In genomic region chr1:156053770-156054499, GRCh38 we compare ENCODE assay signal across 8 cellular contexts. TPM values are rescaled to one million over a fixed set of nuclear protein-coding genes. Genes with fewer than 3 reads are reported as not detected.
DNase-seq lines count a peak whose midpoint lies in the region; ATAC-seq and TF ChIP-seq lines count a peak whose summit lies in the region.

Gene UBQLN4, minus strand, starts transcription at chr1:156053798. Its CDS starts 97 bp downstream, at chr1:156053701.

- no peaks in the 10 kb centered on the region for H3K9me3 ChIP-seq in mammary epithelial cell (replicated peaks; ENCODE audit: insufficient read depth, low read length)

- H2AFZ ChIP-seq in mammary epithelial cell (ENCODE audit: low read depth, low read length), result peak within 1 kb of the TSS; percentile 100

- peak within 1 kb of the TSS; percentile 70 for H3K9ac ChIP-seq in mammary epithelial cell (ENCODE audit: insufficient read depth, low read length)

- in situ Hi-C loops in mammary epithelial cell (cut with MboI; ENCODE audit: low sequenced_read_pairs in 2 of 2), result loop anchor here in 1 of 2 donors (10.0 kb wide), 1 partner anchor 119 kb away; the partner anchor contains the start of gene KHDC4

- H3K4me3 Mint-ChIP-seq in immature natural killer cell, result peak within 1 kb of the TSS; percentile 94 to 99 (median 97)

- dilution Hi-C loops in mammary epithelial cell (cut with HindIII; ENCODE audit: low sequenced_read_pairs), result no loop called here

- H3K4me1 ChIP-seq in mammary epithelial cell (ENCODE audit: insufficient read depth, low read length), result peaks cover 6% of the 10 kb centered on the region

- H3K4me1 Mint-ChIP-seq in immature natural killer cell, result peaks cover 21 to 40% of the 10 kb centered on the region in 2 donors

- no peaks in the 10 kb centered on the region for H3K27me3 ChIP-seq in mammary epithelial cell (ENCODE audit: insufficient read depth, low read length)

- peaks cover 41% of the 10 kb centered on the region for H3K79me2 ChIP-seq in mammary epithelial cell (ENCODE audit: insufficient read depth, low read length)

- H3K27me3 Mint-ChIP-seq in immature natural killer cell (ENCODE audit: low read depth in 3 of 3), result peaks cover 2 to 9% (median 3%) of the 10 kb centered on the region in 3 donors

- BruUV-seq in mammary epithelial cell (replicated peaks; lab: Mats Ljungman, UMichigan), result TSS peak; percentile 93

- no peaks in the 10 kb centered on the region for H3K9me3 Mint-ChIP-seq in immature natural killer cell

- peaks cover 7 to 13% (median 11%) of the 10 kb centered on the region in 3 donors for H3K36me3 Mint-ChIP-seq in immature natural killer cell

- H4K20me1 ChIP-seq in mammary epithelial cell (ENCODE audit: insufficient read depth, low read length), result no peaks in the 10 kb centered on the region

- H3K27ac Mint-ChIP-seq in immature natural killer cell, result peak within 1 kb of the TSS; percentile 90 to 97 (median 92)

- DNase-seq in NCI-H2171 treated with DMSO at 0.1 percent for 48 hours (lab: John Stamatoyannopoulos, UW), result peak; percentile 80
- DNase-seq in mammary epithelial cell, result peak; percentile 72
- DNase-seq in immature natural killer cell, result peak; percentile 83 to 87 (median 85)
- DNase-seq in stimulated activated CD4-positive, alpha-beta T cell treated with anti-CD3 and anti-CD28 coated beads, Interleukin-12 subunit alpha, Interleukin-12 subunit beta, amount 100 ng/mL, for 24 hours (ENCODE audit: low read depth in 2 of 2), result peak; percentile 72 to 79

- peaks cover 1% of the 10 kb centered on the region for H3K36me3 ChIP-seq in mammary epithelial cell (ENCODE audit: insufficient read depth, low read length)

- H3K27ac ChIP-seq in mammary epithelial cell (ENCODE audit: insufficient read depth, low read depth, low read length), result peak within 1 kb of the TSS; percentile 73

- CTCF ChIA-PET in mammary epithelial cell (lab: Charles Lee; ENCODE audit: low non-redundant PET), result interaction anchor here (0.6 kb wide), 1 partner anchor 23 kb away, joined by 4 read pairs; no protein-coding TSS in a partner anchor

- ATAC-seq in HG02970 (IDR thresholded peaks at IDR 0.05; ENCODE audit: low FRiP score, unreplicated experiment) (peak; percentile 47), GM21526 (IDR thresholded peaks at IDR 0.05; ENCODE audit: low FRiP score, unreplicated experiment) (no peak)

- 0% methylated on average over 11 of the region's 49 CpGs for WGBS in mammary epithelial cell (ENCODE audit: low coverage, missing lambda C conversion rate)

- intact Hi-C loops in mammary epithelial cell (cut with micrococcal nuclease), result loop anchor here (2.0 to 10.0 kb wide), 4 partner anchors 29 to 289 kb away; partner anchors contain the start of genes MEX3A and SSR2

- peak within 1 kb of the TSS; percentile 94 for H3K4me2 ChIP-seq in mammary epithelial cell (ENCODE audit: insufficient read depth, low read depth, low read length)

- peak within 1 kb of the TSS; percentile 84 for H3K4me3 ChIP-seq in GM12875 (ENCODE audit: low read depth, low read length)
- H3K4me3 ChIP-seq in WI38 (ENCODE audit: low read depth, low read length), result peak within 1 kb of the TSS; percentile 82
- peak within 1 kb of the TSS; percentile 94 to 98 (median 98) for H3K4me3 ChIP-seq in mammary epithelial cell (replicated peaks in 1 of 3; ENCODE audit: insufficient read depth in 1 of 3, low read depth in 2 of 3, low read length in 3 of 3)

- TF ChIP-seq CTCF in GM12875 (IDR thresholded peaks at IDR 0.05; ENCODE audit: borderline replicate concordance, insufficient read depth, low read depth, low read length) (peak; percentile 77), WI38 (IDR thresholded peaks at IDR 0.05; ENCODE audit: low read depth, low read length) (peak; percentile 44), mammary epithelial cell (conservative IDR thresholded peaks at IDR 0.05 in 1 of 2, IDR thresholded peaks at IDR 0.05 in 1 of 2; ENCODE audit: extremely low read depth in 1 of 2, insufficient read depth in 1 of 2, low read depth in 1 of 2, low read length in 2 of 2) (peak; percentile 8 to 45)

RNA-seq across cellular contexts. Expression of gene UBQLN4, which starts in this region (rescaled TPM):
- 10 to 100 TPM; 20.3 to 39.9 TPM for total RNA-seq in mammary epithelial cell
- polyA plus RNA-seq in mammary epithelial cell, result 34.3 TPM
- 57.3 TPM for polyA minus RNA-seq in mammary epithelial cell
- 10 to 100 TPM in 1 of 3 donors, 1 to 10 TPM in 2; 5.0 to 10.8 (median 7.6) TPM for polyA plus RNA-seq in immature natural killer cell

Comparison
In these comparisons a context has a peak if more than half of its experiments do, and no peak if none do; other contexts are left out.
1. CTCF ChIP-seq: peak in every context shown above with its lines; median percentile 77 in GM12875; 44 in WI38; 26 in mammary epithelial cell.